In genomic region chr19:3358919-3359849, GRCh38 we compare ENCODE assay signal across 8 cellular contexts. TPM values are rescaled to one million over a fixed set of nuclear protein-coding genes. Genes with fewer than 3 reads are reported as not detected.
DNase-seq lines count a peak whose midpoint lies in the region; ATAC-seq and TF ChIP-seq lines count a peak whose summit lies in the region.

No MANE protein-coding gene starts in this region.

- no peaks in the 10 kb centered on the region for H3K36me3 Mint-ChIP-seq in activated T-cell treated with anti-CD3 and anti-CD28 coated beads, Interleukin-2, amount 50 U/mL, for 72 hours (ENCODE audit: insufficient read depth in 2 of 2)
- H3K36me3 Mint-ChIP-seq in neural progenitor cell: no peaks in the 10 kb centered on the region

- H3K27me3 ChIP-seq in fibroblast of lung (ENCODE audit: control insufficient read depth, insufficient read depth, low read length) (no peaks in the 10 kb centered on the region), neural progenitor cell (peaks cover 98% of the 10 kb centered on the region), thymus (ENCODE audit: control insufficient read depth, insufficient read depth) (peaks cover 2% of the 10 kb centered on the region)

- H3K9me3 Mint-ChIP-seq in activated T-cell treated with anti-CD3 and anti-CD28 coated beads, Interleukin-2, amount 50 U/mL, for 72 hours: no peaks in the 10 kb centered on the region
- H3K9me3 Mint-ChIP-seq in neural progenitor cell: peaks cover 5% of the 10 kb centered on the region

- H2AFZ ChIP-seq in fibroblast of lung (ENCODE audit: low read length) (peak overlapping the region; percentile 53), neural progenitor cell (replicated peaks) (no peak overlapping the region)

- H4K20me1 ChIP-seq in fibroblast of lung (ENCODE audit: control insufficient read depth, extremely low read depth, insufficient read depth, low read length) (no peaks in the 10 kb centered on the region), neural progenitor cell (ENCODE audit: low read depth) (peaks cover 44% of the 10 kb centered on the region)

- peak overlapping the region; percentile 50 for H3K9ac ChIP-seq in fibroblast of lung (ENCODE audit: insufficient read depth, low read length)
- no peak overlapping the region for H3K9ac ChIP-seq in neural progenitor cell

- H3F3A ChIP-seq in neural progenitor cell (ENCODE audit: low read depth): peaks cover 32% of the 10 kb centered on the region

- WGBS in thymus: under 1% methylated on average over 123 of the region's 126 CpGs

- DNase-seq in NCI-H2171 treated with DMSO at 0.1 percent for 48 hours (lab: John Stamatoyannopoulos, UW) (peak; percentile 16), NCI-H2171 (lab: John Stamatoyannopoulos, UW) (no peak), NCI-H2227 treated with DMSO at 0.1 percent for 48 hours (lab: John Stamatoyannopoulos, UW) (peak; percentile 6), fibroblast of lung (ENCODE audit: low read depth in 2 of 2) (peak; percentile 57 to 61), neural progenitor cell (ENCODE audit: low spot score) (peak; percentile 60), NCI-H1436 (lab: John Stamatoyannopoulos, UW) (no peak)
- peak; percentile 66 to 69 for DNase-seq in activated T-cell treated with anti-CD3 and anti-CD28 coated beads, Interleukin-2, amount 50 U/mL, for 72 hours

- H3K27ac Mint-ChIP-seq in activated T-cell treated with anti-CD3 and anti-CD28 coated beads, Interleukin-2, amount 50 U/mL, for 72 hours: peak overlapping the region; percentile 32
- H3K27ac Mint-ChIP-seq in neural progenitor cell: no peak overlapping the region

- H3K4me3 Mint-ChIP-seq in activated T-cell treated with anti-CD3 and anti-CD28 coated beads, Interleukin-2, amount 50 U/mL, for 72 hours: peak overlapping the region; percentile 90 to 92
- H3K4me3 Mint-ChIP-seq in neural progenitor cell: peak overlapping the region; percentile 77

- H3K4me3 ChIP-seq in fibroblast of lung (replicated peaks in 1 of 4; ENCODE audit: control extremely low read depth in 1 of 4, insufficient read depth in 1 of 4, low read depth in 3 of 4, low read length in 4 of 4): peak overlapping the region; percentile 42 to 67 (median 56)
- peak overlapping the region; percentile 56 for H3K4me3 ChIP-seq in neural progenitor cell
- H3K4me3 ChIP-seq in thymus (ENCODE audit: low read length): peak overlapping the region; percentile 90

- H3K79me2 ChIP-seq in fibroblast of lung (ENCODE audit: control insufficient read depth, insufficient read depth, low read length): peaks cover 26% of the 10 kb centered on the region
- H3K79me2 ChIP-seq in neural progenitor cell (ENCODE audit: low read depth): no peaks in the 10 kb centered on the region

- H3K4me1 ChIP-seq in fibroblast of lung (ENCODE audit: control insufficient read depth, extremely low read depth, insufficient read depth, low read length) (peaks cover 14% of the 10 kb centered on the region), neural progenitor cell (peaks cover 13% of the 10 kb centered on the region), thymus (ENCODE audit: control insufficient read depth, insufficient read depth, low read length) (peaks cover 6% of the 10 kb centered on the region)

- peaks cover 6% of the 10 kb centered on the region for H3K27me3 Mint-ChIP-seq in activated T-cell treated with anti-CD3 and anti-CD28 coated beads, Interleukin-2, amount 50 U/mL, for 72 hours (ENCODE audit: low read depth)
- H3K27me3 Mint-ChIP-seq in neural progenitor cell (ENCODE audit: insufficient read depth, low read depth): peaks cover 67% of the 10 kb centered on the region

- H3K4me2 ChIP-seq in fibroblast of lung (ENCODE audit: extremely low read depth, insufficient read depth, low read length) (peak overlapping the region; percentile 94), neural progenitor cell (peak overlapping the region; percentile 80)

- H3K4me1 Mint-ChIP-seq in activated T-cell treated with anti-CD3 and anti-CD28 coated beads, Interleukin-2, amount 50 U/mL, for 72 hours (ENCODE audit: low read depth): peaks cover 29% of the 10 kb centered on the region
- H3K4me1 Mint-ChIP-seq in neural progenitor cell: peaks cover 15% of the 10 kb centered on the region

- H3K27ac ChIP-seq in fibroblast of lung (ENCODE audit: insufficient read depth, low read length): peak overlapping the region; percentile 43
- no peak overlapping the region for H3K27ac ChIP-seq in neural progenitor cell
- peak overlapping the region; percentile 81 for H3K27ac ChIP-seq in thymus (ENCODE audit: low read depth)

- TF ChIP-seq CTCF in fibroblast of lung (conservative IDR thresholded peaks at IDR 0.05 in 1 of 2, IDR thresholded peaks at IDR 0.05 in 1 of 2; ENCODE audit: low read depth in 1 of 2, low read length in 2 of 2) (no peak), neural progenitor cell (IDR thresholded peaks at IDR 0.05) (no peak)

- H3K9me3 ChIP-seq in fibroblast of lung (ENCODE audit: control insufficient read depth, insufficient read depth, low read depth, low read length) (no peaks in the 10 kb centered on the region), neural progenitor cell (ENCODE audit: low read depth) (no peaks in the 10 kb centered on the region), thymus (ENCODE audit: control insufficient read depth) (no peaks in the 10 kb centered on the region)

- peak; percentile 48 to 53 for ATAC-seq in activated T-cell treated with anti-CD3 and anti-CD28 coated beads, Interleukin-2, amount 50 U/mL, for 72 hours (replicated peaks in 1 of 2)

- H3K36me3 ChIP-seq in fibroblast of lung (ENCODE audit: control insufficient read depth, insufficient read depth, low read length) (no peaks in the 10 kb centered on the region), neural progenitor cell (no peaks in the 10 kb centered on the region), thymus (ENCODE audit: control insufficient read depth, insufficient read depth) (no peaks in the 10 kb centered on the region)

RNA-seq across cellular contexts. Expression of gene NFIC, which starts 7.2 kb away (rescaled TPM):
- total RNA-seq in activated T-cell treated with anti-CD3 and anti-CD28 coated beads, Interleukin-2, amount 50 U/mL, for 72 hours: 10 to 100 TPM; 19.8 to 24.8 TPM
- total RNA-seq in fibroblast of lung (34.9 and 66.4 TPM in 2 replicates), neural progenitor cell (ENCODE audit: low replicate concordance) (1.1 and 1.3 TPM in 2 replicates)
- polyA plus RNA-seq in fibroblast of lung (7.9 and 16.6 TPM in 2 replicates), thymus (17.0 TPM)
- 89.7 and 117 TPM in 2 replicates for polyA plus RNA-seq in fibroblast of lung (2012)
- polyA minus RNA-seq in fibroblast of lung (ENCODE audit: low replicate concordance): 101 and 159 TPM in 2 replicates

Comparison
In these comparisons a context has a peak if more than half of its experiments do, and no peak if none do; other contexts are left out.
1. DNase-seq: peak in NCI-H2171 treated with DMSO at 0.1 percent for 48 hours (single experiment), NCI-H2227 treated with DMSO at 0.1 percent for 48 hours (single experiment), activated T-cell treated with anti-CD3 and anti-CD28 coated beads, Interleukin-2, amount 50 U/mL, for 72 hours (2 of 2), fibroblast of lung (2 of 2) and neural progenitor cell (single experiment); none in NCI-H2171 (single experiment) and NCI-H1436 (single experiment).
2. Peak in every context shown above with its lines, with median percentiles within 50 percentile points of each other: H3K4me3 ChIP-seq.